9 cellular contexts compared by ENCODE assay signal in the genomic region with DNA sequence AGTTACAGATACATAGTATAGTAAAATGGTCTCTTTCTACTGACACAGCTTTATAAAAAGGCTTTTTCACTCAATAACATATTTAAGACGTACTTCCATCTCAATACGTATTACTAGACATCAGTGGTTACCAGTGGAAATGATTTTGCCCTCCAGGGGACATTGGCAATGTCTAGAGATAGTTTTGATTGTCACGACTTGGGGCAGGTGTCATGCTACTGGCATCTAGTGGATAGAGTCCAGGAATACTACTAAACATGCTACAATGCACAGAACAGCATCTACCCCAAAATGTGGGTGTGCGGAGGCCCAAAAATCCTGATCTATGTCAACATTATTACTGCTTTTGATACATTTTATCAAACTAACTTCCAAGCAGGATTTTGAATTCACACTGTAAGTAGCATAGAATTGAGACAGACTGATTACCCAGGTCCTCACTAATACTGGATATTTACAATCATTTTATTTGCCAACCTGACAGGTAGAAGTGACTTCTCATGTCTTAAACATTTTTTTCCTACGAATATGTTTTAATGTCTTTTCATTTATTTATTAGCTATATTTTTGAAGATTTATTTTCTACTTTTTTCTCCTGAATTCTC. TPM values are rescaled to one million over a fixed set of nuclear protein-coding genes. Genes with fewer than 3 reads are reported as not detected.
DNase-seq lines count a peak whose midpoint lies in the region; ATAC-seq, FAIRE-seq and TF ChIP-seq lines count a peak whose summit lies in the region.
"Had no signal": no experiment of that assay in that cellular context is flagged by ENCODE, and none has a peak within 500 bp of the region (broad histone marks: within the 10 kb centered on the region; RNA-seq: fewer than 3 reads in every experiment).

No MANE protein-coding gene starts in this region.

- no peak for DNase-seq in D721Med (ENCODE audit: insufficient read length, low spot score)
- peak; percentile 59 for DNase-seq in HT1080 (ENCODE audit: low read depth)
- DNase-seq in SK-N-DZ (ENCODE audit: low spot score) = peak; percentile 64
- DNase-seq in iris pigment epithelial cell (ENCODE audit: low read depth) = peak; percentile 58
- DNase-seq in stimulated activated CD4-positive, alpha-beta T cell treated with anti-CD3 and anti-CD28 coated beads, Interleukin-1b, Interleukin-23, amount 100 ng/mL, for 48 hours = no peak
- no peak for DNase-seq in left colon
- DNase-seq in Peyer's patch = no peak
- DNase-seq in activated T-cell treated with anti-CD3 and anti-CD28 coated beads, Interleukin-2, amount 50 U/mL, for 1 hour = no peak
- DNase-seq: stimulated activated naive CD4-positive, alpha-beta T cell had no signal

- H3K27me3 ChIP-seq in Peyer's patch = no peaks in the 10 kb centered on the region

- no peak for TF ChIP-seq POLR2A in Peyer's patch (IDR thresholded peaks at IDR 0.05)

- no peaks in the 10 kb centered on the region for H3K36me3 ChIP-seq in Peyer's patch

- H3K4me3 ChIP-seq in Peyer's patch = no peak overlapping the region

- H3K27ac ChIP-seq in Peyer's patch = no peak overlapping the region

- intact Hi-C loops in left colon (cut with DNase I, micrococcal nuclease) = no loop called here

- TF ChIP-seq CTCF in D721Med (IDR thresholded peaks at IDR 0.05; ENCODE audit: insufficient read depth, missing control alignments) (peak; percentile 58), Peyer's patch (IDR thresholded peaks at IDR 0.05) (no peak)

- H3K9me3 ChIP-seq in Peyer's patch = no peaks in the 10 kb centered on the region

- ATAC-seq in left colon = no peak

- FAIRE-seq in D721Med (lab: Jason Lieb, UNC) = peak; percentile 69

- H3K4me1 ChIP-seq in Peyer's patch = no peaks in the 10 kb centered on the region

RNA-seq across cellular contexts. Expression of a gene that starts 53.8 kb away (rescaled TPM):
- total RNA-seq in HT1080 (2014; rRNA removed; shearing (Covaris generic)) = not detected in 2 replicates
- polyA plus RNA-seq in HT1080 (2015; cell fraction: cytosol; rRNA removed) = not detected in 2 replicates
- not detected in 2 replicates for polyA plus RNA-seq in HT1080 (2015; cell fraction: nucleus; rRNA removed)
- 2.4 and 3.2 TPM in 2 replicates for polyA plus RNA-seq in SK-N-DZ (2014; cell fraction: cytosol; rRNA removed)
- 3.7 and 5.0 TPM in 2 replicates for polyA plus RNA-seq in SK-N-DZ (2014; cell fraction: nucleus; rRNA removed)
- 1 to 10 TPM in 1 of 2 donors, under 1 TPM in 1; 0.98 to 3.2 TPM for total RNA-seq in left colon
- total RNA-seq in Peyer's patch = 1 to 10 TPM in 3 of 4 donors, under 1 TPM in 1; 0.88 to 5.0 (median 3.8) TPM

Comparison
In these comparisons a context has a peak if more than half of its experiments do, and no peak if none do; other contexts are left out.
1. DNase-seq: peak in HT1080 (single experiment), SK-N-DZ (single experiment) and iris pigment epithelial cell (single experiment); none in D721Med (single experiment), stimulated activated CD4-positive, alpha-beta T cell treated with anti-CD3 and anti-CD28 coated beads, Interleukin-1b, Interleukin-23, amount 100 ng/mL, for 48 hours (single experiment), left colon (0 of 2), Peyer's patch (0 of 3) and activated T-cell treated with anti-CD3 and anti-CD28 coated beads, Interleukin-2, amount 50 U/mL, for 1 hour (single experiment).